In the genomic region with DNA sequence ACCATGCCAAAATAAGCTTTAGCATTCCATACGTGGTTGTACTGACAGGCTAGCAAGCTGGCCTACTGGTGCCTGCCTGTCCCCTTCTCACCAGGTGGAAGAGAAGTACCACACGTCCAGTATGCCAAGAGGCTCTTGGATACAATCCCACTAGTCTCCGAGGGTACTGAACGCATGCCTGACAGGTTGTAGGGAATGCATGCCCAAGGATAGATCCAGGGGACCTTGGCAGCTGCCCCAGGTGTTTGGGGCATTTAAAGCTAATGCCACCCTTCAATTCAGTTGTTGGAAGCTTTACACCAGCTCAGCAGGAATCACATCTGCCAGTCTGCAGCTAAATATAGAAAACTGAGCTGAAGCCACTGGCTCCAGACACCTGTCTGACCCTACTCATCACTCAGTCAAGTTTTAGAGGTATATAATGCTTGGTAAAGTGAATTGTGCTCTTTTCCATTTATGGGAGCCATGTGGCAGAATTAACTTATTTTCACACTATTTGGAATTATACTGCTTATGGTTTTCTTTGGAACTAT, we compare ENCODE assay signal across 22 cellular contexts. TPM values are rescaled to one million over a fixed set of nuclear protein-coding genes. Genes with fewer than 3 reads are reported as not detected.
A peak's percentile ranks its signal among the peaks of the same experiment; 100 is the strongest.
DNase-seq lines count a peak whose midpoint lies in the region; ATAC-seq and TF ChIP-seq lines count a peak whose summit lies in the region.
"Had no signal": no experiment of that assay in that cellular context is flagged by ENCODE, and none has a peak within 500 bp of the region (broad histone marks: within the 10 kb centered on the region; RNA-seq: fewer than 3 reads in every experiment).

No MANE protein-coding gene starts in this region.

- H2AFZ ChIP-seq in GM23338: no peak overlapping the region

- peaks cover 20% of the 10 kb centered on the region for H3K79me2 ChIP-seq in GM23338 (replicated peaks; ENCODE audit: insufficient read depth)

- H3K27me3 Mint-ChIP-seq in GM23338 (ENCODE audit: insufficient read depth, low read depth, poor library complexity): peaks cover 8% of the 10 kb centered on the region
- H3K27me3 Mint-ChIP-seq in activated CD4-positive, alpha-beta memory T cell treated with anti-CD3 and anti-CD28 coated beads for 36 hours: peaks cover 41% of the 10 kb centered on the region

- no peaks in the 10 kb centered on the region for H3K9me2 ChIP-seq in GM23338 (ENCODE audit: insufficient read depth)

- H3K27ac Mint-ChIP-seq in stimulated activated effector memory CD8-positive, alpha-beta T cell treated with anti-CD3 and anti-CD28 coated beads, Interleukin-12 subunit alpha, Interleukin-12 subunit beta, amount 100 ng/mL, for 72 hours: peak overlapping the region; percentile 91
- no peak overlapping the region for H3K27ac Mint-ChIP-seq in GM23338
- no peak overlapping the region for H3K27ac Mint-ChIP-seq in activated CD4-positive, alpha-beta memory T cell treated with anti-CD3 and anti-CD28 coated beads for 36 hours
- H3K27ac Mint-ChIP-seq: activated naive CD8-positive, alpha-beta T cell treated with anti-CD3 and anti-CD28 coated beads for 36 hours; CD4-positive, alpha-beta T cell had no signal

- H3K27ac ChIP-seq in GM23338 (ENCODE audit: low read depth): no peak overlapping the region
- H3K27ac ChIP-seq: body of pancreas, colonic mucosa, lower lobe of right lung, testis had no signal

- intact Hi-C loops in activated CD4-positive, alpha-beta memory T cell treated with anti-CD3 and anti-CD28 coated beads for 36 hours (cut with micrococcal nuclease): no loop called here

- peaks cover 6% of the 10 kb centered on the region for H3K9me3 Mint-ChIP-seq in stimulated activated effector memory CD8-positive, alpha-beta T cell treated with anti-CD3 and anti-CD28 coated beads, Interleukin-12 subunit alpha, Interleukin-12 subunit beta, amount 100 ng/mL, for 72 hours
- H3K9me3 Mint-ChIP-seq in GM23338: peaks cover 6% of the 10 kb centered on the region; the same call in 1 of the 3 replicates
- H3K9me3 Mint-ChIP-seq in activated CD4-positive, alpha-beta memory T cell treated with anti-CD3 and anti-CD28 coated beads for 36 hours: peaks cover 5% of the 10 kb centered on the region
- H3K9me3 Mint-ChIP-seq: CD4-positive, alpha-beta T cell had no signal

- peaks cover 9% of the 10 kb centered on the region for H3K4me1 Mint-ChIP-seq in stimulated activated effector memory CD8-positive, alpha-beta T cell treated with anti-CD3 and anti-CD28 coated beads, Interleukin-12 subunit alpha, Interleukin-12 subunit beta, amount 100 ng/mL, for 72 hours
- H3K4me1 Mint-ChIP-seq in GM23338: peaks cover 27% of the 10 kb centered on the region
- H3K4me1 Mint-ChIP-seq in activated CD4-positive, alpha-beta memory T cell treated with anti-CD3 and anti-CD28 coated beads for 36 hours (ENCODE audit: low read depth): peaks cover 8% of the 10 kb centered on the region

- H3K4me1 ChIP-seq in GM23338 (ENCODE audit: insufficient read depth): peaks cover 11% of the 10 kb centered on the region

- peaks cover 17% of the 10 kb centered on the region for H3F3A ChIP-seq in GM23338 (replicated peaks; ENCODE audit: low read depth)

- CTCF ChIA-PET in activated CD4-positive, alpha-beta memory T cell treated with anti-CD3 and anti-CD28 coated beads for 36 hours (lab: Charles Lee): interaction anchor here (2.2 kb wide), 1 partner anchor 29 kb away, joined by 6 read pairs; no protein-coding TSS in a partner anchor

- DNase-seq in NCI-H748 (lab: John Stamatoyannopoulos, UW; ENCODE audit: unreplicated experiment) (peak; percentile 33), NCI-H748 treated with DMSO at 0.1 percent for 48 hours (lab: John Stamatoyannopoulos, UW) (no peak), NCI-H2081 (lab: John Stamatoyannopoulos, UW) (peak; percentile 84 to 97), RPMI8226 (peak; percentile 94), GM23338 (ENCODE audit: low spot score) (no peak), kidney tubule cell (ENCODE audit: low spot score) (no peak)
- DNase-seq in stimulated activated effector memory CD8-positive, alpha-beta T cell treated with anti-CD3 and anti-CD28 coated beads, Interleukin-12 subunit alpha, Interleukin-12 subunit beta, amount 100 ng/mL, for 72 hours (ENCODE audit: low spot score in 2 of 2): no peak
- no peak for DNase-seq in activated CD4-positive, alpha-beta memory T cell treated with anti-CD3 and anti-CD28 coated beads for 36 hours
- DNase-seq: activated CD4-positive, alpha-beta T cell treated with anti-CD3 and anti-CD28 coated beads for 1 hour; activated naive CD8-positive, alpha-beta T cell treated with anti-CD3 and anti-CD28 coated beads for 36 hours; body of pancreas; CD4-positive, alpha-beta T cell; colonic mucosa; EL; immature natural killer cell; KBM-7; lower lobe of right lung; MV-4-11; occipital lobe; retina; stimulated activated CD4-positive, alpha-beta T cell treated with anti-CD3 and anti-CD28 coated beads, Interleukin-12 subunit alpha, Interleukin-12 subunit beta, amount 100 ng/mL, for 4 hours; testis had no signal

- no peak overlapping the region for H3K4me2 ChIP-seq in GM23338

- no peak for TF ChIP-seq CTCF in GM23338 (conservative IDR thresholded peaks at IDR 0.05; ENCODE audit: low read depth in 2 of 2)

- peaks cover 6% of the 10 kb centered on the region for H3K36me3 ChIP-seq in GM23338 (ENCODE audit: insufficient read depth)
- H3K36me3 ChIP-seq: colonic mucosa, lower lobe of right lung had no signal

- H3K36me3 Mint-ChIP-seq in stimulated activated effector memory CD8-positive, alpha-beta T cell treated with anti-CD3 and anti-CD28 coated beads, Interleukin-12 subunit alpha, Interleukin-12 subunit beta, amount 100 ng/mL, for 72 hours: peaks cover 12% of the 10 kb centered on the region
- peaks cover 33% of the 10 kb centered on the region for H3K36me3 Mint-ChIP-seq in GM23338 (ENCODE audit: low read depth)
- no peaks in the 10 kb centered on the region for H3K36me3 Mint-ChIP-seq in activated CD4-positive, alpha-beta memory T cell treated with anti-CD3 and anti-CD28 coated beads for 36 hours
- H3K36me3 Mint-ChIP-seq: immature natural killer cell had no signal

- peaks cover 26% of the 10 kb centered on the region for H4K20me1 ChIP-seq in GM23338 (replicated peaks; ENCODE audit: insufficient read depth)

- no peak overlapping the region for H3K4me3 Mint-ChIP-seq in stimulated activated effector memory CD8-positive, alpha-beta T cell treated with anti-CD3 and anti-CD28 coated beads, Interleukin-12 subunit alpha, Interleukin-12 subunit beta, amount 100 ng/mL, for 72 hours
- no peak overlapping the region for H3K4me3 Mint-ChIP-seq in GM23338
- no peak overlapping the region for H3K4me3 Mint-ChIP-seq in activated CD4-positive, alpha-beta memory T cell treated with anti-CD3 and anti-CD28 coated beads for 36 hours
- H3K4me3 Mint-ChIP-seq: activated naive CD8-positive, alpha-beta T cell treated with anti-CD3 and anti-CD28 coated beads for 36 hours; CD4-positive, alpha-beta T cell; immature natural killer cell had no signal

- no peak overlapping the region for H3K4me3 ChIP-seq in GM23338
- H3K4me3 ChIP-seq: body of pancreas, colonic mucosa, lower lobe of right lung, testis had no signal

- POLR2A ChIA-PET in activated CD4-positive, alpha-beta memory T cell treated with anti-CD3 and anti-CD28 coated beads for 36 hours (lab: Charles Lee): no interaction called here

- no peaks in the 10 kb centered on the region for H3K27me3 ChIP-seq in GM23338 (ENCODE audit: insufficient read depth)
- H3K27me3 ChIP-seq: testis had no signal

- ATAC-seq in stimulated activated effector memory CD8-positive, alpha-beta T cell treated with anti-CD3 and anti-CD28 coated beads, Interleukin-12 subunit alpha, Interleukin-12 subunit beta, amount 100 ng/mL, for 72 hours: no peak
- no peak for ATAC-seq in GM23338
- ATAC-seq: body of pancreas, lower lobe of right lung had no signal

TF ChIP-seq in GM23338, 12 proteins besides CTCF, POLR2A, EP300 and RAD21 (continues in another document):
- TF ChIP-seq ZNF114 (CRISPR knock-in tag; IDR thresholded peaks at IDR 0.05) (no peak), STAT1 (IDR thresholded peaks at IDR 0.05; ENCODE audit: unreplicated experiment) (no peak)
- TF ChIP-seq, protein P1, sequence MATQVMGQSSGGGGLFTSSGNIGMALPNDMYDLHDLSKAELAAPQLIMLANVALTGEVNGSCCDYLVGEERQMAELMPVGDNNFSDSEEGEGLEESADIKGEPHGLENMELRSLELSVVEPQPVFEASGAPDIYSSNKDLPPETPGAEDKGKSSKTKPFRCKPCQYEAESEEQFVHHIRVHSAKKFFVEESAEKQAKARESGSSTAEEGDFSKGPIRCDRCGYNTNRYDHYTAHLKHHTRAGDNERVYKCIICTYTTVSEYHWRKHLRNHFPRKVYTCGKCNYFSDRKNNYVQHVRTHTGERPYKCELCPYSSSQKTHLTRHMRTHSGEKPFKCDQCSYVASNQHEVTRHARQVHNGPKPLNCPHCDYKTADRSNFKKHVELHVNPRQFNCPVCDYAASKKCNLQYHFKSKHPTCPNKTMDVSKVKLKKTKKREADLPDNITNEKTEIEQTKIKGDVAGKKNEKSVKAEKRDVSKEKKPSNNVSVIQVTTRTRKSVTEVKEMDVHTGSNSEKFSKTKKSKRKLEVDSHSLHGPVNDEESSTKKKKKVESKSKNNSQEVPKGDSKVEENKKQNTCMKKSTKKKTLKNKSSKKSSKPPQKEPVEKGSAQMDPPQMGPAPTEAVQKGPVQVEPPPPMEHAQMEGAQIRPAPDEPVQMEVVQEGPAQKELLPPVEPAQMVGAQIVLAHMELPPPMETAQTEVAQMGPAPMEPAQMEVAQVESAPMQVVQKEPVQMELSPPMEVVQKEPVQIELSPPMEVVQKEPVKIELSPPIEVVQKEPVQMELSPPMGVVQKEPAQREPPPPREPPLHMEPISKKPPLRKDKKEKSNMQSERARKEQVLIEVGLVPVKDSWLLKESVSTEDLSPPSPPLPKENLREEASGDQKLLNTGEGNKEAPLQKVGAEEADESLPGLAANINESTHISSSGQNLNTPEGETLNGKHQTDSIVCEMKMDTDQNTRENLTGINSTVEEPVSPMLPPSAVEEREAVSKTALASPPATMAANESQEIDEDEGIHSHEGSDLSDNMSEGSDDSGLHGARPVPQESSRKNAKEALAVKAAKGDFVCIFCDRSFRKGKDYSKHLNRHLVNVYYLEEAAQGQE (IDR thresholded peaks at IDR 0.05; ENCODE audit: unreplicated experiment): no peak

RNA-seq across cellular contexts. Expression of a gene that starts 4.9 kb away (rescaled TPM):
- 794 and 802 TPM in 2 replicates for total RNA-seq in GM23338 (2014; rRNA removed; shearing (Covaris generic))
- 355 and 376 TPM in 2 replicates for polyA plus RNA-seq in GM23338 (2016; fragmentation: Nextera tagmentation; extraction: Ambion mirVana)
- under 1 TPM in 1 of 2 experiments, not detected in 1; 0.29 TPM for total RNA-seq in activated CD4-positive, alpha-beta memory T cell treated with anti-CD3 and anti-CD28 coated beads for 36 hours
- total RNA-seq: CD4-positive, alpha-beta T cell had no signal

RNA-seq across cellular contexts. Expression of a gene that starts 36.2 kb away (rescaled TPM):
- 30.6 and 37.2 TPM in 2 replicates for total RNA-seq in GM23338 (2014; rRNA removed; shearing (Covaris generic))
- 168 and 180 TPM in 2 replicates for polyA plus RNA-seq in GM23338 (2016; fragmentation: Nextera tagmentation; extraction: Ambion mirVana)
- total RNA-seq in activated CD4-positive, alpha-beta memory T cell treated with anti-CD3 and anti-CD28 coated beads for 36 hours: 10 to 100 TPM; 24.2 to 25.2 TPM

Comparison
In these comparisons a context has a peak if more than half of its experiments do, and no peak if none do; other contexts are left out.
1. DNase-seq: peak in NCI-H748 (single experiment), NCI-H2081 (2 of 2) and RPMI8226 (single experiment); none in NCI-H748 treated with DMSO at 0.1 percent for 48 hours (single experiment), stimulated activated effector memory CD8-positive, alpha-beta T cell treated with anti-CD3 and anti-CD28 coated beads, Interleukin-12 subunit alpha, Interleukin-12 subunit beta, amount 100 ng/mL, for 72 hours (0 of 2), GM23338 (single experiment), kidney tubule cell (single experiment) and activated CD4-positive, alpha-beta memory T cell treated with anti-CD3 and anti-CD28 coated beads for 36 hours (single experiment).
2. RNA of a gene that starts 4.9 kb away (total RNA-seq): 794 to 802 TPM in GM23338; 0.29 TPM in activated CD4-positive, alpha-beta memory T cell treated with anti-CD3 and anti-CD28 coated beads for 36 hours; every median in the first group is over 100 times any median in the second.